Comparison of ENCODE assay signal across 7 cellular contexts in genomic region chr2:176447616-176448015, GRCh38.
"Had no signal": no experiment of that assay in that cellular context is flagged by ENCODE, and none has a peak within 500 bp of the region (broad histone marks: within the 10 kb centered on the region; RNA-seq: fewer than 3 reads in every experiment).

No MANE protein-coding gene starts in this region.

- DNase-seq: GM23248, GOT3, H7, HFFc6 had no signal

- H3K9me3 ChIP-seq: HAP-1 had no signal

- ATAC-seq: HCT116 had no signal

- H3K9ac ChIP-seq: GM23248 had no signal

- H3K36me3 ChIP-seq: HAP-1 had no signal

- H3K27ac ChIP-seq: GM23248, HL-60 had no signal

- H3K4me3 ChIP-seq: GM23248, HAP-1 had no signal
